Comparison of ENCODE assay signal across 22 cellular contexts in the genomic region with DNA sequence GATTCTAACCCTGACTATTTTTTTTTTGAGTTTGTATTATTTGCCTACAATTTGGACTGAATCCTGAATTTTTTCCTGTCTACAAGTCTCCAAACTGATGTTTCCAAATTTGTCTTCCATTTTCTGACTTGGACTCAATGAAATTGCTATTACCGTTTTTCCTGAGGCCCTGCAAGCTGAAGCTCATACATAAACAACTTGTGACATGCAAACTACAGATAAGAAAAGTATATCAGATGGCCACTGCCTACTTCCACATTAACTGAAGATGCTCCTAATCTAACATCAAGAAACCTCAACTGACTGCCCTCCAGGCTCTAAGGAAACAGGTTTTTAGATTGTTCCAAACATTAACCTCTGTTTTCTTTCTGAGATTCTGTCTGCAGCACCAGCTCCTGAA. TPM values are rescaled to one million over a fixed set of nuclear protein-coding genes. Genes with fewer than 3 reads are reported as not detected.
"Had no signal": no experiment of that assay in that cellular context is flagged by ENCODE, and none has a peak within 500 bp of the region (broad histone marks: within the 10 kb centered on the region; RNA-seq: fewer than 3 reads in every experiment).

No MANE protein-coding gene starts in this region.

- H3K36me3 ChIP-seq: MG63 had no signal

- H3K4me3 ChIP-seq: MG63 had no signal

- H3K27ac ChIP-seq: RWPE1 had no signal

- DNase-seq: Karpas-422, KG1, MG63, NCI-H1092, NCI-H1105 treated with DMSO at 0.1 percent for 48 hours, NCI-H1417 treated with DMSO at 0.1 percent for 48 hours, NCI-H146, NCI-H1694 treated with DMSO at 0.1 percent for 48 hours, NCI-H1930, NCI-H2081, NCI-H2107, NCI-H2227 treated with DMSO at 0.1 percent for 48 hours, NCI-H524, NCI-H69, NCI-H774, PC-3, SHP77, SK-N-SH, SW 1271 had no signal

- H3K9ac ChIP-seq: SK-N-SH had no signal

- H3K27me3 ChIP-seq: MG63 had no signal

- H3K4me2 ChIP-seq: SK-N-SH had no signal

RNA-seq across cellular contexts. Expression of a gene that starts 51.1 kb away (rescaled TPM):
- total RNA-seq: NCI-H460, PC-3, SK-MEL-5 had no signal
- polyA plus RNA-seq: SK-N-SH had no signal
